In the genomic region with DNA sequence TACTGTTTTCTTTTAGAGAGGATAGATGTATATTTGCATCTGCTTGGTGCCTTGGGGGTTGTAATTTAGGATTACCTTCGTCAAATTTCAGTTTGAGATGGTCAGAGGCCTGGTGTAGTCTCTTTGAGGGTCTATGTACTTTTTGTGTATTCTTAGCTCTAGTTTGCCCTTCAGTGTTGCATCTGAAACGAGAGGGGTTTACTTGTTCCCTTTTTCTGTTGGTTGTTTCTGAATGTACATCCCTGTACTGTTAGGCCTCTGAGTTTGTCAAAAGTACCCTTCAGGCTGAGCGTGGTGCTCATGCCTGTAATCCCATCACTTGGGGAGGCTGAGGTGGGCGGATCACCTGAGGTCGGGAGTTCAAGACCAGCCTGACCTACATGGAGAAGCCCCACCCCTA, we compare ENCODE assay signal across 1 cellular context.
TF ChIP-seq lines count a peak whose summit lies in the region.

No MANE protein-coding gene starts in this region.

TF ChIP-seq in GM23338, 12 proteins besides CTCF, POLR2A, EP300 and RAD21 (continued from another document):
- no peak for TF ChIP-seq EZH2phosphoT487 (IDR thresholded peaks at IDR 0.05; ENCODE audit: unreplicated experiment)
- TF ChIP-seq ZNF331 (CRISPR knock-in tag; IDR thresholded peaks at IDR 0.05; ENCODE audit: low read depth): no peak
TF ChIP-seq in GM23338: peak in this region for 0.
